ENCODE assay signal across 31 cellular contexts in genomic region chr12:4418913-4419312, GRCh38. TPM values are rescaled to one million over a fixed set of nuclear protein-coding genes. Genes with fewer than 3 reads are reported as not detected.
"Had no signal": no experiment of that assay in that cellular context is flagged by ENCODE, and none has a peak within 500 bp of the region (broad histone marks: within the 10 kb centered on the region; RNA-seq: fewer than 3 reads in every experiment).

No MANE protein-coding gene starts in this region.

- DNase-seq: dermis blood vessel endothelial cell; effector memory CD4-positive, alpha-beta T cell; foreskin keratinocyte; glutamatergic neuron; heart right ventricle; hippocampal formation; left cardiac atrium; left lung; mesenchymal stem cell; mucosa of descending colon; naive thymus-derived CD8-positive, alpha-beta T cell; nephron progenitor cell; nucleus accumbens; right cardiac atrium; spleen; stimulated activated CD4-positive, alpha-beta T cell treated with anti-CD3 and anti-CD28 coated beads, Interleukin-4, amount 100 ng/mL, for 4 hours; thyroid gland had no signal

- H3K4me3 ChIP-seq: coronary artery, heart right ventricle, left lung, mucosa of descending colon, prostate gland, skin epidermis, spleen, suprapubic skin, thyroid gland had no signal

- H3K27ac ChIP-seq: foreskin keratinocyte, left lung, skin epidermis, spleen, suprapubic skin, thyroid gland had no signal

- H3K4me1 ChIP-seq: foreskin keratinocyte, prostate gland, spleen, suprapubic skin, thyroid gland had no signal

- ATAC-seq: foreskin keratinocyte; heart right ventricle; left cardiac atrium; left lung; mucosa of descending colon; naive thymus-derived CD8-positive, alpha-beta T cell; right cardiac atrium; stimulated activated memory B cell treated with anti-CD40 and anti-IgM and Interleukin-4, amounts not matched to agents 10 μg/mL and 1 μg/mL and 100 μg/mL, for 72 hours had no signal

- H3K9me3 ChIP-seq: heart right ventricle, left lung, mucosa of descending colon, prostate gland, spleen, suprapubic skin, thyroid gland had no signal

- H3K27me3 ChIP-seq: thyroid gland had no signal

- H3K36me3 ChIP-seq: heart right ventricle, left lung, prostate gland, spleen, suprapubic skin, thyroid gland had no signal

RNA-seq across cellular contexts. Expression of gene FGF6, which starts 26.7 kb away (rescaled TPM):
- total RNA-seq: dermis blood vessel endothelial cell; foreskin keratinocyte; heart right ventricle; kidney epithelial cell; left cardiac atrium; left lung; lower leg skin; lung microvascular endothelial cell; mesothelial cell of epicardium; mucosa of descending colon; myocyte; naive thymus-derived CD8-positive, alpha-beta T cell; osteocyte; prostate gland; renal cortical epithelial cell; right cardiac atrium; spleen; suprapubic skin; thyroid gland had no signal
- polyA plus RNA-seq: esophagus; foreskin keratinocyte; heart right ventricle; naive thymus-derived CD8-positive, alpha-beta T cell; right cardiac atrium; spleen had no signal

RNA-seq across cellular contexts. Expression of gene FGF23, which starts 39.4 kb away (rescaled TPM):
- total RNA-seq: dermis blood vessel endothelial cell; foreskin keratinocyte; kidney epithelial cell; left cardiac atrium; left lung; lower leg skin; lung microvascular endothelial cell; mesothelial cell of epicardium; mucosa of descending colon; myocyte; naive thymus-derived CD8-positive, alpha-beta T cell; osteocyte; prostate gland; renal cortical epithelial cell; spleen; suprapubic skin; thyroid gland; urinary bladder had no signal
- polyA plus RNA-seq: esophagus; foreskin keratinocyte; naive thymus-derived CD8-positive, alpha-beta T cell; urinary bladder had no signal
